9 cellular contexts compared by ENCODE assay signal in the genomic region with DNA sequence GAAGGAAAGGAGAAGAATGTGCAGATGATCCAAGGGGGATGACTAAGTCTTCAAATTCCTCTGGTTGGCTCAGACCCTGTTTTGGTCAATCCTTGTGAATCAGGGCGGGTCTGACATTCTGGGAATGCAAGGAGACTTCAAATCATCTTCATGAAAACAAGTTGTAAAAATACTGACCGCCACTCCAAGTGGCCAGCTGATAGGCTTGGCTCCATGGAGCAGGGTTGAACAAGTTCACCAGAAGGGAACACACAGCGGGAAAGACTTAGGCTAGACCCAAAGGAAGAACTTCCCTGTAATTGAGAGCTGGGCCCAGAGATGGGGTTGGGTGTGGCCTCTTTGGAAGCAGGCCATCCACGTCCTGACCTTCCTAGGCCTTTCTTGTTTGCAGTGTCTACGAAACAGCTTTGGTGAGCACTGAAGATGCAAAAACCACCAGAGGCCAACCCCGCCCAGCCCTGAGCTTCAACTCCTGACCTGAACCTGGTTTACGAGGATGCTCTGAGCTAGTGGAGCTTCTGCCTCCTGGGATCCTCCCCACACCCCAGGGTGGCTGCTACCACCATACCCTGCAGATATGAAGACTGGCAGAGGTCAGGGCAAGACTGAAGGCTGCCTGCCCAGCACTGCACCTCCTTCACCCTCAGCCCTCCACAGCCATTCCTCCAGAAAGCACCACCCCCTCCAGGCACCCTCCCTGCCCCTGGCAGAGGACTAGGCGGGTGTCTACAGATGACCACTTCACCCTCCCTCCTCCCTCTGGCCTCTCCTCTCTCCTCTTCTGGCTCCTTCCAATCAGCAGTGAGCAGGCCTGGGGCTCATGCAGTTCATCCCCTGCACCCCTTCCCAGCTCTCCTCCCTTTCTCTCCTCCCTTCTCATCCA. TPM values are rescaled to one million over a fixed set of nuclear protein-coding genes. Genes with fewer than 3 reads are reported as not detected.
DNase-seq lines count a peak whose midpoint lies in the region; ATAC-seq and TF ChIP-seq lines count a peak whose summit lies in the region.
"Had no signal": no experiment of that assay in that cellular context is flagged by ENCODE, and none has a peak within 500 bp of the region (broad histone marks: within the 10 kb centered on the region; RNA-seq: fewer than 3 reads in every experiment).

No MANE protein-coding gene starts in this region.

- H3K9me3 Mint-ChIP-seq in activated CD4-positive, alpha-beta T cell treated with anti-CD3 and anti-CD28 coated beads, Interleukin-2, amount 10 ng/mL, durations not matched to agents 7 days and 5 days: no peaks in the 10 kb centered on the region

- H3K36me3 ChIP-seq in lower lobe of right lung (no peaks in the 10 kb centered on the region), vagina (no peaks in the 10 kb centered on the region)

- H3K27me3 Mint-ChIP-seq in activated CD4-positive, alpha-beta T cell treated with anti-CD3 and anti-CD28 coated beads, Interleukin-2, amount 10 ng/mL, durations not matched to agents 7 days and 5 days: no peaks in the 10 kb centered on the region

- no peak for DNase-seq in activated CD4-positive, alpha-beta T cell treated with anti-CD3 and anti-CD28 coated beads, Interleukin-2, amount 10 ng/mL, durations not matched to agents 7 days and 5 days
- DNase-seq in activated CD4-positive, alpha-beta T cell treated with anti-CD3 and anti-CD28 coated beads, Interleukin-2, amount 50 U/mL, for 48 hours: no peak
- DNase-seq in dermis blood vessel endothelial cell: peak; percentile 19
- no peak for DNase-seq in lower lobe of right lung
- peak in 1 of 2 donors; percentile 96 for DNase-seq in vagina (ENCODE audit: extremely low spot score in 2 of 2)
- DNase-seq in DMS53 treated with DMSO at 0.1 percent for 48 hours (lab: John Stamatoyannopoulos, UW; ENCODE audit: unreplicated experiment): no peak
- no peak for DNase-seq in stimulated activated CD4-positive, alpha-beta T cell treated with anti-CD3 and anti-CD28 coated beads, Interleukin-2, amount 100 ng/mL, for 48 hours
- DNase-seq: NCI-H524 treated with DMSO at 0.1 percent for 48 hours had no signal

- H3K27ac Mint-ChIP-seq in activated CD4-positive, alpha-beta T cell treated with anti-CD3 and anti-CD28 coated beads, Interleukin-2, amount 10 ng/mL, durations not matched to agents 7 days and 5 days: peak overlapping the region; percentile 78

- intact Hi-C loops in lower lobe of right lung (cut with DNase I) (no loop called here), vagina (cut with DNase I) (no loop called here)

- peak overlapping the region; percentile 58 for H3K27ac ChIP-seq in lower lobe of right lung
- H3K27ac ChIP-seq in vagina: peak overlapping the region; percentile 74

- H3K4me1 Mint-ChIP-seq in activated CD4-positive, alpha-beta T cell treated with anti-CD3 and anti-CD28 coated beads, Interleukin-2, amount 10 ng/mL, durations not matched to agents 7 days and 5 days: peaks cover 22% of the 10 kb centered on the region

- CTCF ChIA-PET in activated CD4-positive, alpha-beta T cell treated with anti-CD3 and anti-CD28 coated beads, Interleukin-2, amount 10 ng/mL, durations not matched to agents 7 days and 5 days (lab: Charles Lee): interaction anchor here (0.9 to 1.3 kb wide), 3 partner anchors 9 to 24 kb away, joined by 3 to 7 read pairs (median 3); no protein-coding TSS in a partner anchor

- peak; percentile 41 to 62 for ATAC-seq in lower lobe of right lung
- ATAC-seq in GM18907 (IDR thresholded peaks at IDR 0.05; ENCODE audit: unreplicated experiment): no peak

- TF ChIP-seq POLR2A in vagina (IDR thresholded peaks at IDR 0.05): no peak

- H3K4me3 Mint-ChIP-seq in activated CD4-positive, alpha-beta T cell treated with anti-CD3 and anti-CD28 coated beads, Interleukin-2, amount 10 ng/mL, durations not matched to agents 7 days and 5 days: no peak overlapping the region

- no peak for TF ChIP-seq CTCF in lower lobe of right lung (IDR thresholded peaks at IDR 0.05)
- TF ChIP-seq CTCF in vagina (IDR thresholded peaks at IDR 0.05): no peak

- POLR2A ChIA-PET in activated CD4-positive, alpha-beta T cell treated with anti-CD3 and anti-CD28 coated beads, Interleukin-2, amount 10 ng/mL, durations not matched to agents 7 days and 5 days (lab: Charles Lee): no interaction called here

- H3K4me3 ChIP-seq in lower lobe of right lung (no peak overlapping the region), vagina (no peak overlapping the region)

- H3K9me3 ChIP-seq in lower lobe of right lung (no peaks in the 10 kb centered on the region), vagina (no peaks in the 10 kb centered on the region)

- H3K4me1 ChIP-seq in lower lobe of right lung (peaks cover 11% of the 10 kb centered on the region), vagina (peaks cover 25% of the 10 kb centered on the region)

- H3K36me3 Mint-ChIP-seq in activated CD4-positive, alpha-beta T cell treated with anti-CD3 and anti-CD28 coated beads, Interleukin-2, amount 10 ng/mL, durations not matched to agents 7 days and 5 days (ENCODE audit: low read depth): no peaks in the 10 kb centered on the region

- H3K27me3 ChIP-seq in lower lobe of right lung (ENCODE audit: low read depth) (no peaks in the 10 kb centered on the region), vagina (no peaks in the 10 kb centered on the region)

RNA-seq across cellular contexts. Expression of a gene that starts 26.1 kb away (rescaled TPM):
- total RNA-seq in activated CD4-positive, alpha-beta T cell treated with anti-CD3 and anti-CD28 coated beads, Interleukin-2, amount 10 ng/mL, durations not matched to agents 7 days and 5 days: 10 to 100 TPM; 55.8 to 62.3 TPM
- total RNA-seq in dermis blood vessel endothelial cell (37.4 and 40.7 TPM in 2 replicates), lower lobe of right lung (15.8 TPM), vagina (36.6 TPM)
